Comparison of ENCODE assay signal across 14 cellular contexts in genomic region chr12:76270657-76271358, GRCh38.
"Had no signal": no experiment of that assay in that cellular context is flagged by ENCODE, and none has a peak within 500 bp of the region (broad histone marks: within the 10 kb centered on the region; RNA-seq: fewer than 3 reads in every experiment).

No MANE protein-coding gene starts in this region.

- H3K27me3 ChIP-seq: body of pancreas, hepatocyte, neural progenitor cell, SJSA1, tibial artery had no signal

- H3K27ac Mint-ChIP-seq: activated naive CD4-positive, alpha-beta T cell treated with anti-CD3 and anti-CD28 coated beads, Interleukin-2, amount 10 ng/mL, durations not matched to agents 7 days and 5 days; activated T-helper 17 cell treated with anti-CD3 and anti-CD28 coated beads, Interleukin-2, amount 50 U/mL, for 72 hours; mesothelial cell of epicardium had no signal

- H3K4me1 Mint-ChIP-seq: activated naive CD4-positive, alpha-beta T cell treated with anti-CD3 and anti-CD28 coated beads, Interleukin-2, amount 10 ng/mL, durations not matched to agents 7 days and 5 days had no signal

- H3K4me1 ChIP-seq: body of pancreas, parathyroid adenoma, tibial artery had no signal

- H3K4me2 ChIP-seq: hepatocyte, neural progenitor cell had no signal

- H3K4me3 Mint-ChIP-seq: activated naive CD4-positive, alpha-beta T cell treated with anti-CD3 and anti-CD28 coated beads, Interleukin-2, amount 10 ng/mL, durations not matched to agents 7 days and 5 days; activated T-helper 17 cell treated with anti-CD3 and anti-CD28 coated beads, Interleukin-2, amount 50 U/mL, for 72 hours; mesothelial cell of epicardium had no signal

- H3K79me2 ChIP-seq: hepatocyte, parathyroid adenoma had no signal

- H2AFZ ChIP-seq: hepatocyte, neural progenitor cell, parathyroid adenoma had no signal

- H3K36me3 ChIP-seq: neural progenitor cell, SJSA1, tibial artery had no signal

- ATAC-seq: activated T-helper 17 cell treated with anti-CD3 and anti-CD28 coated beads, Interleukin-2, amount 50 U/mL, for 72 hours; body of pancreas had no signal

- DNase-seq: activated naive CD4-positive, alpha-beta T cell treated with anti-CD3 and anti-CD28 coated beads, Interleukin-2, amount 10 ng/mL, durations not matched to agents 7 days and 5 days; body of pancreas; kidney glomerular epithelial cell; retina; tibial artery had no signal

- H3K9me3 Mint-ChIP-seq: activated T-helper 17 cell treated with anti-CD3 and anti-CD28 coated beads, Interleukin-2, amount 50 U/mL, for 72 hours; mesothelial cell of epicardium; neural progenitor cell had no signal

- H3K9me3 ChIP-seq: body of pancreas, SJSA1, tibial artery had no signal

- H3K27ac ChIP-seq: body of pancreas, hepatocyte, neural progenitor cell, parathyroid adenoma, SJSA1, skin epidermis, tibial artery, VCaP had no signal

- H3K4me3 ChIP-seq: body of pancreas, hepatocyte, neural progenitor cell, SJSA1, skin epidermis, tibial artery had no signal

- H3K9ac ChIP-seq: neural progenitor cell, parathyroid adenoma had no signal

- H3K36me3 Mint-ChIP-seq: activated naive CD4-positive, alpha-beta T cell treated with anti-CD3 and anti-CD28 coated beads, Interleukin-2, amount 10 ng/mL, durations not matched to agents 7 days and 5 days; mesothelial cell of epicardium; neural progenitor cell had no signal

- FAIRE-seq: endometrium had no signal
